In the genomic region with DNA sequence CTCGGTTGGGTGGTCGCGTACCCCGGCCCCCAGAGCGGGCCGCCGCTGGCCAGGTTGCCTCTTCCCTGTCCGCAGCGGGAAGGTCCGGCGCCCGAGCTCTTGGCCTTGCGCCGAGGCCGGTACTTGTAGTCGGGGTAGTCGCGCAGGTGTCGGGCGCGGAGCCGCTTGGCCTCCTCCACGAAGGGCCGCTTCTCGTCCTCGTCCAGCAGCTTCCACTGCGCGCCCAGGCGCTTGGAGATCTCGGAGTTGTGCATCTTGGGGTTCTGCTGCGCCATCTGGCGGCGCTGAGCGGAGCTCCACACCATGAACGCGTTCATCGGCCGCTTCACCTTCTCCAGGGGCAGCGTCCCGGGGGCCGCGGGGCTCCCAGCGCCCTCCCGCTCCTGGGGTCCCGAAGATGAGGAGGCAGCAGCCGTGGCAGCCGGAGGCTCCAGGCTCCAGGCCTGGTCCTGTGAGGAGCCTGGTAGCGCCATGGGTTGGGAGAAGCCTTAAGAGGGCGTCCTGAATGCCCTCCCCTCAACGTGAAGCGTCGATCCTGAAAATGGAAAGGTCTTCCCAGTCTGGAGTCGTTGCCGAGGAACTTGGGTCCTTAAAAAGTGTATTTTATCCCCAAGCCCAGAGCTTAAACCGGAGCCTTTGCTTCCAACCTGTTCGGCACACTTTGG, we compare ENCODE assay signal across 1 cellular context.
TF ChIP-seq lines count a peak whose summit lies in the region.

No MANE protein-coding gene starts in this region.

TF ChIP-seq in GM12878, 131 proteins besides CTCF, POLR2A, EP300 and RAD21:
- peak; percentile 66; the same call in 1 of the 2 replicates for TF ChIP-seq SMC3 (IDR thresholded peaks at IDR 0.05; ENCODE audit: borderline replicate concordance, low read length)
- TF ChIP-seq, protein P1, sequence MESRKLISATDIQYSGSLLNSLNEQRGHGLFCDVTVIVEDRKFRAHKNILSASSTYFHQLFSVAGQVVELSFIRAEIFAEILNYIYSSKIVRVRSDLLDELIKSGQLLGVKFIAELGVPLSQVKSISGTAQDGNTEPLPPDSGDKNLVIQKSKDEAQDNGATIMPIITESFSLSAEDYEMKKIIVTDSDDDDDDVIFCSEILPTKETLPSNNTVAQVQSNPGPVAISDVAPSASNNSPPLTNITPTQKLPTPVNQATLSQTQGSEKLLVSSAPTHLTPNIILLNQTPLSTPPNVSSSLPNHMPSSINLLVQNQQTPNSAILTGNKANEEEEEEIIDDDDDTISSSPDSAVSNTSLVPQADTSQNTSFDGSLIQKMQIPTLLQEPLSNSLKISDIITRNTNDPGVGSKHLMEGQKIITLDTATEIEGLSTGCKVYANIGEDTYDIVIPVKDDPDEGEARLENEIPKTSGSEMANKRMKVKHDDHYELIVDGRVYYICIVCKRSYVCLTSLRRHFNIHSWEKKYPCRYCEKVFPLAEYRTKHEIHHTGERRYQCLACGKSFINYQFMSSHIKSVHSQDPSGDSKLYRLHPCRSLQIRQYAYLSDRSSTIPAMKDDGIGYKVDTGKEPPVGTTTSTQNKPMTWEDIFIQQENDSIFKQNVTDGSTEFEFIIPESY (IDR thresholded peaks at IDR 0.05) = no peak
